Comparison of ENCODE assay signal across 18 cellular contexts in genomic region chr12:104748356-104748755, GRCh38.
DNase-seq lines count a peak whose midpoint lies in the region; ATAC-seq and TF ChIP-seq lines count a peak whose summit lies in the region.
"Had no signal": no experiment of that assay in that cellular context is flagged by ENCODE, and none has a peak within 500 bp of the region (broad histone marks: within the 10 kb centered on the region; RNA-seq: fewer than 3 reads in every experiment).

No MANE protein-coding gene starts in this region.

- H3K4me3 ChIP-seq in GM23338 (no peak overlapping the region), ascending aorta (no peak overlapping the region)
- H3K4me3 ChIP-seq in CD8-positive, alpha-beta T cell (ENCODE audit: low read depth, low read length): no peak overlapping the region
- H3K4me3 ChIP-seq: esophagus muscularis mucosa, upper lobe of right lung had no signal

- no peaks in the 10 kb centered on the region for H4K20me1 ChIP-seq in GM23338 (replicated peaks; ENCODE audit: insufficient read depth)

- no peak overlapping the region for H3K4me3 Mint-ChIP-seq in GM23338
- H3K4me3 Mint-ChIP-seq in stimulated activated effector memory CD8-positive, alpha-beta T cell treated with anti-CD3 and anti-CD28 coated beads, Interleukin-12 subunit alpha, Interleukin-12 subunit beta, amount 100 ng/mL, for 72 hours: peak overlapping the region; percentile 54
- H3K4me3 Mint-ChIP-seq in CD8-positive, alpha-beta T cell: no peak overlapping the region

- POLR2A ChIA-PET in CD8-positive, alpha-beta T cell (lab: Charles Lee): no interaction called here

- peaks cover 6% of the 10 kb centered on the region for H3K27me3 Mint-ChIP-seq in GM23338 (ENCODE audit: insufficient read depth, low read depth, poor library complexity)
- no peaks in the 10 kb centered on the region for H3K27me3 Mint-ChIP-seq in CD8-positive, alpha-beta T cell (ENCODE audit: low read depth)
- H3K27me3 Mint-ChIP-seq: activated naive CD4-positive, alpha-beta T cell treated with anti-CD3 and anti-CD28 coated beads, Interleukin-2, amount 50 U/mL, for 24 hours; naive B cell had no signal

- no peak for TF ChIP-seq POLR2A in GM18505 (IDR thresholded peaks at IDR 0.05; ENCODE audit: borderline replicate concordance, extremely low read depth, insufficient read depth, insufficient read length)

- H3K4me1 ChIP-seq in GM23338 (ENCODE audit: insufficient read depth) (peaks cover 45% of the 10 kb centered on the region), ascending aorta (peaks cover 0 to 9% of the 10 kb centered on the region in 2 donors)
- H3K4me1 ChIP-seq in CD8-positive, alpha-beta T cell (ENCODE audit: insufficient read depth, low read length): peaks cover 19% of the 10 kb centered on the region

- CTCF ChIA-PET in CD8-positive, alpha-beta T cell (lab: Charles Lee): interaction anchor here (0.9 kb wide), 1 partner anchor 266 kb away, joined by 3 read pairs; no protein-coding TSS in a partner anchor

- DNase-seq in activated CD8-positive, alpha-beta memory T cell treated with anti-CD3 and anti-CD28 coated beads for 24 hours: peak; percentile 50
- no peak for DNase-seq in activated CD8-positive, alpha-beta memory T cell treated with anti-CD3 and anti-CD28 coated beads, Interleukin-2, amount 50 U/mL, for 4 hours
- no peak for DNase-seq in GM23338 (ENCODE audit: low spot score)
- peak in 1 of 2 donors; percentile 61 for DNase-seq in ascending aorta (ENCODE audit: low spot score in 2 of 2)
- DNase-seq in stimulated activated effector memory CD8-positive, alpha-beta T cell treated with anti-CD3 and anti-CD28 coated beads, Interleukin-12 subunit alpha, Interleukin-12 subunit beta, amount 100 ng/mL, for 72 hours (ENCODE audit: low spot score in 2 of 2): no peak
- no peak for DNase-seq in RPMI8226
- DNase-seq in CD8-positive, alpha-beta T cell: no peak
- DNase-seq: COR-L47, naive B cell, NCI-H2171, NCI-H748 treated with DMSO at 0.1 percent for 48 hours, posterior cingulate gyrus, upper lobe of right lung had no signal

- ATAC-seq in GM23338 (0 out of 3 replicates have a peak, but pooled peaks have one; percentile 22), GM18505 (IDR thresholded peaks at IDR 0.05; ENCODE audit: unreplicated experiment) (no peak)
- ATAC-seq in stimulated activated effector memory CD8-positive, alpha-beta T cell treated with anti-CD3 and anti-CD28 coated beads, Interleukin-12 subunit alpha, Interleukin-12 subunit beta, amount 100 ng/mL, for 72 hours: no peak
- ATAC-seq in CD8-positive, alpha-beta T cell: no peak

- peaks cover 7% of the 10 kb centered on the region; the same call in 1 of the 2 replicates for H3K9me2 ChIP-seq in GM23338 (ENCODE audit: insufficient read depth)

- peaks cover 41% of the 10 kb centered on the region for H3K4me1 Mint-ChIP-seq in GM23338
- H3K4me1 Mint-ChIP-seq in stimulated activated effector memory CD8-positive, alpha-beta T cell treated with anti-CD3 and anti-CD28 coated beads, Interleukin-12 subunit alpha, Interleukin-12 subunit beta, amount 100 ng/mL, for 72 hours: peaks cover 76% of the 10 kb centered on the region
- H3K4me1 Mint-ChIP-seq in CD8-positive, alpha-beta T cell (ENCODE audit: low read depth): peaks cover 60% of the 10 kb centered on the region

- H3K36me3 ChIP-seq in GM23338 (ENCODE audit: insufficient read depth) (no peaks in the 10 kb centered on the region), ascending aorta (no peaks in the 10 kb centered on the region)
- no peaks in the 10 kb centered on the region for H3K36me3 ChIP-seq in CD8-positive, alpha-beta T cell (ENCODE audit: insufficient read depth, low read length)
- H3K36me3 ChIP-seq: esophagus muscularis mucosa, upper lobe of right lung had no signal

- no peaks in the 10 kb centered on the region for H3K27me3 ChIP-seq in GM23338 (ENCODE audit: insufficient read depth)
- no peaks in the 10 kb centered on the region for H3K27me3 ChIP-seq in ascending aorta
- H3K27me3 ChIP-seq in CD8-positive, alpha-beta T cell (ENCODE audit: insufficient read depth, low read length): no peaks in the 10 kb centered on the region
- H3K27me3 ChIP-seq: esophagus muscularis mucosa, upper lobe of right lung had no signal

- H3K79me2 ChIP-seq in GM23338 (replicated peaks; ENCODE audit: insufficient read depth): peaks cover 8% of the 10 kb centered on the region; the same call in 1 of the 2 replicates

- no peak overlapping the region for H3K27ac ChIP-seq in GM23338 (ENCODE audit: low read depth)
- H3K27ac ChIP-seq in ascending aorta: peak overlapping the region; percentile 73 to 78
- H3K27ac ChIP-seq in CD8-positive, alpha-beta T cell (ENCODE audit: low read depth, low read length): no peak overlapping the region
- H3K27ac ChIP-seq: esophagus muscularis mucosa, RWPE1, upper lobe of right lung, VCaP had no signal

- TF ChIP-seq CTCF in GM23338 (conservative IDR thresholded peaks at IDR 0.05; ENCODE audit: low read depth in 2 of 2): no peak
- no peak for TF ChIP-seq CTCF in ascending aorta (IDR thresholded peaks at IDR 0.05)
- TF ChIP-seq CTCF in CD8-positive, alpha-beta T cell (IDR thresholded peaks at IDR 0.05): no peak

- no peaks in the 10 kb centered on the region for H3K36me3 Mint-ChIP-seq in GM23338 (ENCODE audit: low read depth)
- no peaks in the 10 kb centered on the region for H3K36me3 Mint-ChIP-seq in stimulated activated effector memory CD8-positive, alpha-beta T cell treated with anti-CD3 and anti-CD28 coated beads, Interleukin-12 subunit alpha, Interleukin-12 subunit beta, amount 100 ng/mL, for 72 hours
- peaks cover 5% of the 10 kb centered on the region for H3K36me3 Mint-ChIP-seq in CD8-positive, alpha-beta T cell
- H3K36me3 Mint-ChIP-seq: activated naive CD4-positive, alpha-beta T cell treated with anti-CD3 and anti-CD28 coated beads, Interleukin-2, amount 50 U/mL, for 24 hours; naive B cell had no signal

- peak overlapping the region; percentile 48 for H3K4me2 ChIP-seq in GM23338

- intact Hi-C loops in ascending aorta (cut with DNase I): loop anchor here (2.0 kb wide), 1 partner anchor 76 kb away; no protein-coding TSS in a partner anchor
- intact Hi-C loops in CD8-positive, alpha-beta T cell (cut with DNase I, micrococcal nuclease): no loop called here

- no peaks in the 10 kb centered on the region for H3K9me3 Mint-ChIP-seq in GM23338
- no peaks in the 10 kb centered on the region for H3K9me3 Mint-ChIP-seq in stimulated activated effector memory CD8-positive, alpha-beta T cell treated with anti-CD3 and anti-CD28 coated beads, Interleukin-12 subunit alpha, Interleukin-12 subunit beta, amount 100 ng/mL, for 72 hours
- peaks cover 4% of the 10 kb centered on the region for H3K9me3 Mint-ChIP-seq in CD8-positive, alpha-beta T cell
- H3K9me3 Mint-ChIP-seq: activated naive CD4-positive, alpha-beta T cell treated with anti-CD3 and anti-CD28 coated beads, Interleukin-2, amount 50 U/mL, for 24 hours had no signal

- H3F3A ChIP-seq in GM23338 (replicated peaks; ENCODE audit: low read depth): no peaks in the 10 kb centered on the region

- H3K9me3 ChIP-seq in ascending aorta: no peaks in the 10 kb centered on the region
- H3K9me3 ChIP-seq in CD8-positive, alpha-beta T cell (ENCODE audit: low read length): no peaks in the 10 kb centered on the region
- H3K9me3 ChIP-seq: esophagus muscularis mucosa, upper lobe of right lung had no signal

- no peak overlapping the region for H3K27ac Mint-ChIP-seq in GM23338
- peak overlapping the region; percentile 90 for H3K27ac Mint-ChIP-seq in stimulated activated effector memory CD8-positive, alpha-beta T cell treated with anti-CD3 and anti-CD28 coated beads, Interleukin-12 subunit alpha, Interleukin-12 subunit beta, amount 100 ng/mL, for 72 hours
- no peak overlapping the region for H3K27ac Mint-ChIP-seq in CD8-positive, alpha-beta T cell
- H3K27ac Mint-ChIP-seq: activated naive CD4-positive, alpha-beta T cell treated with anti-CD3 and anti-CD28 coated beads, Interleukin-2, amount 50 U/mL, for 24 hours had no signal

- H2AFZ ChIP-seq in GM23338: peak overlapping the region; percentile 84; the same call in 1 of the 2 replicates

TF ChIP-seq in GM23338, 12 proteins besides CTCF, POLR2A, EP300 and RAD21 (continues in another document):
- no peak for TF ChIP-seq EZH2phosphoT487 (IDR thresholded peaks at IDR 0.05; ENCODE audit: unreplicated experiment)
- no peak for TF ChIP-seq ZNF331 (CRISPR knock-in tag; IDR thresholded peaks at IDR 0.05; ENCODE audit: low read depth)
- TF ChIP-seq ZNF114 (CRISPR knock-in tag; IDR thresholded peaks at IDR 0.05): no peak
- no peak for TF ChIP-seq CREB1 (CRISPR knock-in tag; IDR thresholded peaks at IDR 0.05; ENCODE audit: low read depth)
- TF ChIP-seq NANOG (IDR thresholded peaks at IDR 0.05; ENCODE audit: borderline replicate concordance): no peak
- TF ChIP-seq, protein P1, sequence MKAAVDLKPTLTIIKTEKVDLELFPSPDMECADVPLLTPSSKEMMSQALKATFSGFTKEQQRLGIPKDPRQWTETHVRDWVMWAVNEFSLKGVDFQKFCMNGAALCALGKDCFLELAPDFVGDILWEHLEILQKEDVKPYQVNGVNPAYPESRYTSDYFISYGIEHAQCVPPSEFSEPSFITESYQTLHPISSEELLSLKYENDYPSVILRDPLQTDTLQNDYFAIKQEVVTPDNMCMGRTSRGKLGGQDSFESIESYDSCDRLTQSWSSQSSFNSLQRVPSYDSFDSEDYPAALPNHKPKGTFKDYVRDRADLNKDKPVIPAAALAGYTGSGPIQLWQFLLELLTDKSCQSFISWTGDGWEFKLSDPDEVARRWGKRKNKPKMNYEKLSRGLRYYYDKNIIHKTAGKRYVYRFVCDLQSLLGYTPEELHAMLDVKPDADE (IDR thresholded peaks at IDR 0.05): no peak
- no peak for TF ChIP-seq JUNB (IDR thresholded peaks at IDR 0.05; ENCODE audit: unreplicated experiment)

Comparison
In these comparisons a context has a peak if more than half of its experiments do, and no peak if none do; other contexts are left out.
1. H3K27ac ChIP-seq: peak in ascending aorta (2 of 2); none in GM23338 (single experiment) and CD8-positive, alpha-beta T cell (single experiment).